ENCODE assay signal across 8 cellular contexts in the genomic region with DNA sequence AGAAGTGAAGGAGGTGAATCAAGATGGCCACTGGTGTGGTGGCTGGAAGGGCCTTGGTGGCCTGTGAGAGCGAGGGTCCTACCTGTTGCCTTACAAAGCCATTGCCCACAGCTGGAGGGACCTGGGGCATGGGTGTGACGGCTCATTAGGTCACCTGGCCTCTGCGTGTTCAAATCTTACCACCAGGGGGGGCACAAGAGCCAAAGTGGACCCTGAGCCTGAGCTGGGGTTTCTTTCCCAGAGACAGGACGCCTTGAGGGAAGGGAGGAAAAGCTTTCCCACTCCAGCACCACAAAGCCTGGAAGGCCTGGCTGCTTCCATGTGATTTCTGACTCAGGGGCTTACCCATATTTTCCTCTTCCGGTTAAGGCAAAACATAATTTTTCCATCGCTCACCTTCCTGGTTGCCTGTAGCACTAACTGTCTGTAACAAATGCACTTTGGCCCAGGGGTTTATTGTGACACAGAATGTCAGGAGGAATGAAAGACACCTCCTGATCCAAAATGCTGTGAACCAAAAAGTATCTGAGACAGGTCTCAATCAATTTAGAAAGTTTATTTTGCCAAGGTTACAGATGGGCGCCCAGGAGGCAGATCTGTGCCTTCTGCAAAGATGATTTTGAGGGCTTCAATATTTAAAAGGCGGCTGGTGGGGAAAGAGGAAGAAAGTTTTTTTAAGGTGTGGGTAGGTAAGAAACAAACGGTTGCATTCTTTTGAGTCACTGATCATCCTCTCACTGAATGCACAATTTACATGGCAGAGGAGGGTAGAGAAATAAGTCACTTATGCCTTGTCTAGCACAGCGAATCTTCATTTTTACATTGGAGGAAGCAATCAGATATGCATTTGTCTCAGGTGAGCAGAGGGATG. TPM values are rescaled to one million over a fixed set of nuclear protein-coding genes. Genes with fewer than 3 reads are reported as not detected.
A peak's percentile ranks its signal among the peaks of the same experiment; 100 is the strongest.
DNase-seq lines count a peak whose midpoint lies in the region; ATAC-seq and TF ChIP-seq lines count a peak whose summit lies in the region.

No MANE protein-coding gene starts in this region.

- H3K27ac ChIP-seq in hepatocyte (peak overlapping the region; percentile 71), gastrocnemius medialis (peak overlapping the region; percentile 21 to 66 (median 57))

- H4K20me1 ChIP-seq in hepatocyte (ENCODE audit: insufficient read depth, poor library complexity, severe bottlenecking), result no peaks in the 10 kb centered on the region

- H3K27me3 ChIP-seq in hepatocyte (no peaks in the 10 kb centered on the region), gastrocnemius medialis (no peaks in the 10 kb centered on the region)

- in situ Hi-C loops in astrocyte of the cerebellum (cut with HindIII; ENCODE audit: low sequenced_read_pairs), result loop anchor here (5.0 kb wide), 1 partner anchor 46 kb away; no protein-coding TSS in a partner anchor
- in situ Hi-C loops in gastrocnemius medialis (cut with MboI; ENCODE audit: low sequenced_read_pairs in 4 of 4), result loop anchor here in 2 of 4 donors (5.0 to 10.0 kb wide), 2 partner anchors 81 to 131 kb away; no protein-coding TSS in a partner anchor

- peaks cover 2% of the 10 kb centered on the region for H3K79me2 ChIP-seq in hepatocyte

- no peak overlapping the region for H3K4me3 ChIP-seq in astrocyte of the cerebellum (ENCODE audit: low read depth, low read length)
- H3K4me3 ChIP-seq in hepatocyte, result no peak overlapping the region
- H3K4me3 ChIP-seq in gastrocnemius medialis, result no peak overlapping the region

- ATAC-seq in gastrocnemius medialis, result peak; percentile 91 to 92
- ATAC-seq in HG02610 (IDR thresholded peaks at IDR 0.05; ENCODE audit: unreplicated experiment), result no peak

- TF ChIP-seq CTCF in astrocyte of the cerebellum (IDR thresholded peaks at IDR 0.05; ENCODE audit: low read depth, low read length, missing control alignments), result peak; percentile 93
- TF ChIP-seq CTCF in hepatocyte (IDR thresholded peaks at IDR 0.05; ENCODE audit: poor library complexity), result peak; percentile 91
- TF ChIP-seq CTCF in gastrocnemius medialis (IDR thresholded peaks at IDR 0.05 in 4 of 5, conservative IDR thresholded peaks at IDR 0.05 in 1 of 5), result peak; percentile 95 to 97 (median 96)

- WGBS in hepatocyte (ENCODE audit: low lambda C conversion rate, missing lambda C conversion rate), result 42% methylated on average over 10 of the region's 10 CpGs

- DNase-seq in SIG-M5 treated with dmso at 0.1 percent for 504 hours (lab: John Stamatoyannopoulos, UW; ENCODE audit: unreplicated experiment), result peak; percentile 45
- no peak for DNase-seq in SIG-M5 (lab: John Stamatoyannopoulos, UW)
- DNase-seq in NAMALWA (ENCODE audit: low spot score), result peak; percentile 84
- peak; percentile 43 to 64 (median 45) for DNase-seq in T-helper 2 cell
- peak; percentile 77 for DNase-seq in astrocyte of the cerebellum (ENCODE audit: low read depth)
- DNase-seq in hepatocyte (ENCODE audit: low spot score), result peak; percentile 93
- peak; percentile 70 to 84 for DNase-seq in gastrocnemius medialis

- TF ChIP-seq POLR2A in gastrocnemius medialis (IDR thresholded peaks at IDR 0.05), result no peak

- no peak overlapping the region for H2AFZ ChIP-seq in hepatocyte

- H3K9me2 ChIP-seq in hepatocyte (replicated peaks; ENCODE audit: insufficient read depth), result no peaks in the 10 kb centered on the region

- H3K9me3 ChIP-seq in hepatocyte (ENCODE audit: low read depth) (no peaks in the 10 kb centered on the region), gastrocnemius medialis (no peaks in the 10 kb centered on the region)

- H3K36me3 ChIP-seq in hepatocyte (replicated peaks; ENCODE audit: insufficient read depth, low read depth), result no peaks in the 10 kb centered on the region
- no peaks in the 10 kb centered on the region for H3K36me3 ChIP-seq in gastrocnemius medialis

- H3K4me2 ChIP-seq in hepatocyte, result no peak overlapping the region

- intact Hi-C loops in gastrocnemius medialis (cut with DNase I; ENCODE audit: low total_unique reads), result loop anchor here (1.0 to 10.0 kb wide), 4 partner anchors 37 to 211 kb away; no protein-coding TSS in a partner anchor

- H3K4me1 ChIP-seq in hepatocyte (ENCODE audit: insufficient read depth), result peaks cover 41% of the 10 kb centered on the region
- peaks cover 4 to 5% of the 10 kb centered on the region in 2 donors for H3K4me1 ChIP-seq in gastrocnemius medialis

RNA-seq across cellular contexts. Expression of a gene that starts 4.3 kb away (rescaled TPM):
- 117 and 139 TPM in 2 replicates for total RNA-seq in hepatocyte
- polyA plus RNA-seq in hepatocyte, result 166 and 188 TPM in 2 replicates
- total RNA-seq in gastrocnemius medialis, result 10 to 100 TPM; 26.7 to 50.6 (median 48.4) TPM
